ENCODE assay signal across 8 cellular contexts in the genomic region with DNA sequence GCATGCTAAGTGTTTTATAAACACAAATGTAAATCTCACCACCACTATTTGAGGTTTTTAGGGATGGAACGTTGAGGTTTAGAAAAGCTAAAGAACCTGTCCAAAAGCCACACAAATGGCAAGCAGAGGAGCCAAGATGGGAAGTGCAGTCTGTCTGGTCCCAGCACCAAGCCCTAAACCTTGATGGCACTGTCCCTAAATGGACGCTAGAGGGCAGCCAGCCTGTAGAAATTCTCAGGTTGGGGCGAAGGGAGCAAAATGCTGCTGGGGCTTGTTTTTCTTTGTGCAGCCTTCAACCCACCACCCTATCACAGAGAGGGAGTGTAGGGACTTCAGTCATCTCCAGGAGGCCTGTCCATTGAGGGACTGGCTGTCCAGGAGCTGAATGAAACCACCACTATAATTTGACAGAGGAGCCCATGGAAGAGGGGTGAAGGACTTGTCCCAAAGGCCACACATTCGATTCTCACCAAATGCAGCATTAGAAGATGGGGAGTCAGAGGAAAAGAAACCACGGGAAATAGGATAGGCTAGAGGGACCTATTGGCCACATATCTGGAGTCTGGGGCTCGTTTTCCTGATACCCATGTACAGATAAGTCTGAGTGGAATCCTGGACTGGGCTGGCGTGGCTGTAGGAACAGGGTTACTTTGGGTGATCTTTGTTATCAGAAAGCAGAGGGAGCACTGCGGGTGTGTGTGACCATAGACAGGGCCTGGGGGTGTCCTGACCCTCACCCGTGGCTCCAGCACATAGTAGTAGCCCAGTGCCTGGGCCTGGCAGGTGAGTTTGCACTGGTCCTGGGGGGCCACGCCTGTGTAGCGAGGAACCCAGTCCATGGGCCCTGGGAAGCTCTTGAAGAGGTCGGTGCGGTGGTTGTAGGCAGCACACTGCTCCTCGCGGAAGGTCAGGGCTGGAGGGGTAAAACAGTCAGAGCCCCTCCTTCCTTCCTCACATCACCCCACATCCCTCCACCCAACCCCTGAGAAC. TPM values are rescaled to one million over a fixed set of nuclear protein-coding genes. Genes with fewer than 3 reads are reported as not detected.
DNase-seq lines count a peak whose midpoint lies in the region; ATAC-seq and TF ChIP-seq lines count a peak whose summit lies in the region.

No MANE protein-coding gene starts in this region.

- no peaks in the 10 kb centered on the region for H3K27me3 Mint-ChIP-seq in CD4-positive, CD25-positive, alpha-beta regulatory T cell
- H3K27me3 Mint-ChIP-seq in activated T-helper 2 cell treated with anti-CD3 and anti-CD28 coated beads, Interferon-gamma antibody, Interleukin-2, Interleukin-4, amounts not matched to agents 10 μg/mL and 5 μg/mL and 100 μg/mL, durations not matched to agents 14 hours and 24 hours and 36 hours (ENCODE audit: low read depth): no peaks in the 10 kb centered on the region
- H3K27me3 Mint-ChIP-seq in osteocyte (ENCODE audit: unreplicated experiment): no peaks in the 10 kb centered on the region

- peak overlapping the region; percentile 86 for H2AFZ ChIP-seq in MM.1S (ENCODE audit: low read length)

- POLR2A ChIA-PET in RWPE1 (lab: Yijun Ruan, JAX; ENCODE audit: low non-redundant PET): no interaction called here

- no peak overlapping the region for H3K27ac ChIP-seq in CD4-positive, CD25-positive, alpha-beta regulatory T cell (ENCODE audit: insufficient read depth, low read length, poor library complexity, severe bottlenecking)
- H3K27ac ChIP-seq in MM.1S (ENCODE audit: low read length) (no peak overlapping the region), RWPE1 (peak overlapping the region; percentile 10; the same call in 1 of the 2 replicates), aorta (ENCODE audit: low read depth in 1 of 2, low read length in 2 of 2) (no peak overlapping the region)

- no peaks in the 10 kb centered on the region for H3K27me3 ChIP-seq in CD4-positive, CD25-positive, alpha-beta regulatory T cell (ENCODE audit: control insufficient read depth, insufficient read depth, low read length)
- H3K27me3 ChIP-seq in MM.1S (replicated peaks; ENCODE audit: insufficient read depth, low read length) (no peaks in the 10 kb centered on the region), aorta (ENCODE audit: control insufficient read depth in 1 of 2, insufficient read depth in 2 of 2, low read length in 1 of 2) (no peaks in the 10 kb centered on the region)

- no peaks in the 10 kb centered on the region for H3K9me3 Mint-ChIP-seq in CD4-positive, CD25-positive, alpha-beta regulatory T cell
- no peaks in the 10 kb centered on the region for H3K9me3 Mint-ChIP-seq in activated T-helper 2 cell treated with anti-CD3 and anti-CD28 coated beads, Interferon-gamma antibody, Interleukin-2, Interleukin-4, amounts not matched to agents 10 μg/mL and 5 μg/mL and 100 μg/mL, durations not matched to agents 14 hours and 24 hours and 36 hours
- no peaks in the 10 kb centered on the region for H3K9me3 Mint-ChIP-seq in osteocyte (ENCODE audit: unreplicated experiment)

- no peaks in the 10 kb centered on the region for H3K79me2 ChIP-seq in MM.1S (ENCODE audit: low read length)

- H3K9ac ChIP-seq in MM.1S (ENCODE audit: low read length): peak overlapping the region; percentile 4; the same call in 1 of the 2 replicates

- TF ChIP-seq CTCF in MM.1S (IDR thresholded peaks at IDR 0.05; ENCODE audit: low read length) (peak; percentile 99), RWPE1 (conservative IDR thresholded peaks at IDR 0.05; ENCODE audit: low read depth) (peak; percentile 93), fibroblast of villous mesenchyme (IDR thresholded peaks at IDR 0.05; ENCODE audit: insufficient read depth, low read depth, low read length) (peak; percentile 95), osteocyte (IDR thresholded peaks at IDR 0.05) (peak; percentile 88)

- peak overlapping the region in 2 of 4 donors; percentile 23 to 58 for H3K4me3 Mint-ChIP-seq in CD4-positive, CD25-positive, alpha-beta regulatory T cell
- H3K4me3 Mint-ChIP-seq in activated T-helper 2 cell treated with anti-CD3 and anti-CD28 coated beads, Interferon-gamma antibody, Interleukin-2, Interleukin-4, amounts not matched to agents 10 μg/mL and 5 μg/mL and 100 μg/mL, durations not matched to agents 14 hours and 24 hours and 36 hours (ENCODE audit: low read depth): no peak overlapping the region
- H3K4me3 Mint-ChIP-seq in osteocyte (ENCODE audit: unreplicated experiment): no peak overlapping the region

- 0 out of 2 replicates have a peak, but pooled peaks cover 4% of the 10 kb centered on the region for H3F3A ChIP-seq in MM.1S (ENCODE audit: insufficient read depth, low read length)

- H3K4me1 ChIP-seq in CD4-positive, CD25-positive, alpha-beta regulatory T cell (ENCODE audit: control insufficient read depth, insufficient read depth, low read length, poor library complexity, severe bottlenecking): peaks cover 37% of the 10 kb centered on the region
- H3K4me1 ChIP-seq in MM.1S (ENCODE audit: low read length): peaks cover 13% of the 10 kb centered on the region
- no peaks in the 10 kb centered on the region for H3K4me1 ChIP-seq in aorta (ENCODE audit: control insufficient read depth in 1 of 2, insufficient read depth in 2 of 2, low read length in 2 of 2)

- CTCF ChIA-PET in RWPE1 (lab: Yijun Ruan, JAX): interaction anchor here (0.6 to 1.8 kb wide), 10 partner anchors 10 to 208 kb away, joined by 3 to 4 read pairs (median 3); partner anchors contain the start of genes NDUFS2, PPOX and TOMM40L

- DNase-seq in CD4-positive, CD25-positive, alpha-beta regulatory T cell: peak; percentile 50 to 87 (median 75)
- DNase-seq in MM.1S: peak; percentile 89
- DNase-seq in RWPE1 (ENCODE audit: low spot score): peak; percentile 78
- DNase-seq in activated T-helper 2 cell treated with anti-CD3 and anti-CD28 coated beads, Interferon-gamma antibody, Interleukin-2, Interleukin-4, amounts not matched to agents 10 μg/mL and 5 μg/mL and 100 μg/mL, durations not matched to agents 14 hours and 24 hours and 36 hours (ENCODE audit: low spot score): peak; percentile 63
- DNase-seq in fibroblast of villous mesenchyme (ENCODE audit: low read depth): peak; percentile 76
- no peak for DNase-seq in osteocyte (ENCODE audit: extremely low spot score, unreplicated experiment)
- peak; percentile 30 to 75 for DNase-seq in aorta

- WGBS in aorta, 2 donors: 58 to 60% methylated on average over 15 of the region's 15 CpGs

- no peaks in the 10 kb centered on the region for H3K9me2 ChIP-seq in MM.1S (replicated peaks; ENCODE audit: insufficient read depth, low read length)

- H3K4me2 ChIP-seq in MM.1S (ENCODE audit: low read depth, low read length): peak overlapping the region; percentile 25; the same call in 1 of the 2 replicates

- no peaks in the 10 kb centered on the region for H3K9me3 ChIP-seq in CD4-positive, CD25-positive, alpha-beta regulatory T cell (ENCODE audit: control insufficient read depth in 2 of 2, low read length in 2 of 2)
- H3K9me3 ChIP-seq in MM.1S (replicated peaks; ENCODE audit: insufficient read depth, low read length) (no peaks in the 10 kb centered on the region), aorta (ENCODE audit: control insufficient read depth, low read length) (no peaks in the 10 kb centered on the region)

- intact Hi-C loops in activated T-helper 2 cell treated with anti-CD3 and anti-CD28 coated beads, Interferon-gamma antibody, Interleukin-2, Interleukin-4, amounts not matched to agents 10 μg/mL and 5 μg/mL and 100 μg/mL, durations not matched to agents 14 hours and 24 hours and 36 hours (cut with micrococcal nuclease): loop anchor here (5.0 kb wide), 1 partner anchor 190 kb away; no protein-coding TSS in a partner anchor
- intact Hi-C loops in aorta (cut with DNase I): loop anchor here in 1 of 2 donors (5.0 kb wide), 1 partner anchor 190 kb away; no protein-coding TSS in a partner anchor

- peak overlapping the region; percentile 69 to 98 (median 93) for H3K27ac Mint-ChIP-seq in CD4-positive, CD25-positive, alpha-beta regulatory T cell
- H3K27ac Mint-ChIP-seq in activated T-helper 2 cell treated with anti-CD3 and anti-CD28 coated beads, Interferon-gamma antibody, Interleukin-2, Interleukin-4, amounts not matched to agents 10 μg/mL and 5 μg/mL and 100 μg/mL, durations not matched to agents 14 hours and 24 hours and 36 hours: peak overlapping the region; percentile 74
- H3K27ac Mint-ChIP-seq in osteocyte (ENCODE audit: unreplicated experiment): no peak overlapping the region

- no peaks in the 10 kb centered on the region for H4K20me1 ChIP-seq in MM.1S (ENCODE audit: insufficient read depth, low read length)

- peak; percentile 88 to 91 for ATAC-seq in CD4-positive, CD25-positive, alpha-beta regulatory T cell (ENCODE audit: low read depth in 2 of 2)
- ATAC-seq in GM21381 (IDR thresholded peaks at IDR 0.05; ENCODE audit: unreplicated experiment) (peak; percentile 52), aorta (ENCODE audit: low FRiP score) (peak; percentile 81)

- H3K4me3 ChIP-seq in CD4-positive, CD25-positive, alpha-beta regulatory T cell (ENCODE audit: low read depth, low read length): peak overlapping the region; percentile 17
- H3K4me3 ChIP-seq in MM.1S (ENCODE audit: low read length) (no peak overlapping the region), fibroblast of villous mesenchyme (ENCODE audit: low read depth, low read length) (no peak overlapping the region), aorta (ENCODE audit: low read length in 2 of 2) (no peak overlapping the region)

- H3K4me1 Mint-ChIP-seq in CD4-positive, CD25-positive, alpha-beta regulatory T cell: peaks cover 7 to 45% (median 25%) of the 10 kb centered on the region in 4 donors
- peaks cover 17% of the 10 kb centered on the region for H3K4me1 Mint-ChIP-seq in activated T-helper 2 cell treated with anti-CD3 and anti-CD28 coated beads, Interferon-gamma antibody, Interleukin-2, Interleukin-4, amounts not matched to agents 10 μg/mL and 5 μg/mL and 100 μg/mL, durations not matched to agents 14 hours and 24 hours and 36 hours (ENCODE audit: low read depth)
- H3K4me1 Mint-ChIP-seq in osteocyte (ENCODE audit: unreplicated experiment): peaks cover 21% of the 10 kb centered on the region

- H3K36me3 ChIP-seq in CD4-positive, CD25-positive, alpha-beta regulatory T cell (ENCODE audit: control insufficient read depth, insufficient read depth, low read length): no peaks in the 10 kb centered on the region
- H3K36me3 ChIP-seq in MM.1S (replicated peaks; ENCODE audit: insufficient read depth, low read length): no peaks in the 10 kb centered on the region
- H3K36me3 ChIP-seq in aorta (ENCODE audit: control insufficient read depth in 1 of 2, insufficient read depth in 2 of 2, low read length in 1 of 2): no peaks in the 10 kb centered on the region

- H3K36me3 Mint-ChIP-seq in CD4-positive, CD25-positive, alpha-beta regulatory T cell: peaks cover 3% of the 10 kb centered on the region
- no peaks in the 10 kb centered on the region for H3K36me3 Mint-ChIP-seq in activated T-helper 2 cell treated with anti-CD3 and anti-CD28 coated beads, Interferon-gamma antibody, Interleukin-2, Interleukin-4, amounts not matched to agents 10 μg/mL and 5 μg/mL and 100 μg/mL, durations not matched to agents 14 hours and 24 hours and 36 hours (ENCODE audit: low read depth)
- peaks cover 2% of the 10 kb centered on the region for H3K36me3 Mint-ChIP-seq in osteocyte (ENCODE audit: unreplicated experiment)

RNA-seq across cellular contexts. Expression of gene ADAMTS4, which starts 6.1 kb away (rescaled TPM):
- 5.3 TPM for total RNA-seq in CD4-positive, CD25-positive, alpha-beta regulatory T cell
- 1 to 10 TPM in 1 of 4 donors, under 1 TPM in 2, not detected in 1; 0.36 to 1.4 (median 0.37) TPM for polyA plus RNA-seq in CD4-positive, CD25-positive, alpha-beta regulatory T cell
- total RNA-seq in activated T-helper 2 cell treated with anti-CD3 and anti-CD28 coated beads, Interferon-gamma antibody, Interleukin-2, Interleukin-4, amounts not matched to agents 10 μg/mL and 5 μg/mL and 100 μg/mL, durations not matched to agents 14 hours and 24 hours and 36 hours: 0.05 and 0.09 TPM in 2 replicates
- total RNA-seq in fibroblast of villous mesenchyme (6.8 and 8.2 TPM in 2 replicates), osteocyte (1.2 TPM in 2 replicates), aorta (100 to 1,000 TPM in 1 of 2 donors, 10 to 100 TPM in 1; 78.9 to 207 TPM)
- 1 to 10 TPM; 1.4 to 6.8 TPM for polyA plus RNA-seq in aorta

RNA-seq across cellular contexts. Expression of gene NDUFS2, which starts 9.4 kb away (rescaled TPM):
- total RNA-seq in CD4-positive, CD25-positive, alpha-beta regulatory T cell: 67.5 TPM
- polyA plus RNA-seq in CD4-positive, CD25-positive, alpha-beta regulatory T cell: 100 to 1,000 TPM; 107 to 128 (median 117) TPM
- total RNA-seq in activated T-helper 2 cell treated with anti-CD3 and anti-CD28 coated beads, Interferon-gamma antibody, Interleukin-2, Interleukin-4, amounts not matched to agents 10 μg/mL and 5 μg/mL and 100 μg/mL, durations not matched to agents 14 hours and 24 hours and 36 hours: 79.0 and 91.5 TPM in 2 replicates
- total RNA-seq in fibroblast of villous mesenchyme: 105 and 117 TPM in 2 replicates
- total RNA-seq in osteocyte: 82.0 and 82.5 TPM in 2 replicates
- 10 to 100 TPM; 55.3 to 63.4 TPM for total RNA-seq in aorta
- 10 to 100 TPM; 64.2 to 88.1 TPM for polyA plus RNA-seq in aorta

RNA-seq across cellular contexts. Expression of gene B4GALT3, which starts 15.5 kb away (rescaled TPM):
- 68.1 TPM for total RNA-seq in CD4-positive, CD25-positive, alpha-beta regulatory T cell
- polyA plus RNA-seq in CD4-positive, CD25-positive, alpha-beta regulatory T cell: 100 to 1,000 TPM in 1 of 4 donors, 10 to 100 TPM in 3; 75.6 to 104 (median 84.9) TPM
- 57.5 and 57.6 TPM in 2 replicates for total RNA-seq in activated T-helper 2 cell treated with anti-CD3 and anti-CD28 coated beads, Interferon-gamma antibody, Interleukin-2, Interleukin-4, amounts not matched to agents 10 μg/mL and 5 μg/mL and 100 μg/mL, durations not matched to agents 14 hours and 24 hours and 36 hours
- total RNA-seq in fibroblast of villous mesenchyme (17.1 and 22.5 TPM in 2 replicates), osteocyte (21.7 and 24.3 TPM in 2 replicates), aorta (10 to 100 TPM; 26.8 to 29.8 TPM)
- 10 to 100 TPM; 13.9 to 23.1 TPM for polyA plus RNA-seq in aorta

RNA-seq across cellular contexts. Expression of gene FCER1G, which starts 22.3 kb away (rescaled TPM):
- 2.9 TPM for total RNA-seq in CD4-positive, CD25-positive, alpha-beta regulatory T cell
- 100 to 1,000 TPM in 2 of 4 donors, 10 to 100 TPM in 2; 48.4 to 121 (median 101) TPM for polyA plus RNA-seq in CD4-positive, CD25-positive, alpha-beta regulatory T cell
- 0.60 and 0.71 TPM in 2 replicates for total RNA-seq in activated T-helper 2 cell treated with anti-CD3 and anti-CD28 coated beads, Interferon-gamma antibody, Interleukin-2, Interleukin-4, amounts not matched to agents 10 μg/mL and 5 μg/mL and 100 μg/mL, durations not matched to agents 14 hours and 24 hours and 36 hours
- total RNA-seq in fibroblast of villous mesenchyme: 0.43 TPM in 1 of 2 replicates, not detected in the other
- not detected in 2 replicates for total RNA-seq in osteocyte
- 10 to 100 TPM; 64.3 to 74.0 TPM for total RNA-seq in aorta
- 100 to 1,000 TPM in 1 of 2 donors, 10 to 100 TPM in 1; 35.7 to 154 TPM for polyA plus RNA-seq in aorta

RNA-seq across cellular contexts. Expression of gene PPOX, which starts 26.5 kb away (rescaled TPM):
- 45.3 TPM for total RNA-seq in CD4-positive, CD25-positive, alpha-beta regulatory T cell
- 10 to 100 TPM; 18.0 to 32.9 (median 22.3) TPM for polyA plus RNA-seq in CD4-positive, CD25-positive, alpha-beta regulatory T cell
- 35.6 and 36.5 TPM in 2 replicates for total RNA-seq in activated T-helper 2 cell treated with anti-CD3 and anti-CD28 coated beads, Interferon-gamma antibody, Interleukin-2, Interleukin-4, amounts not matched to agents 10 μg/mL and 5 μg/mL and 100 μg/mL, durations not matched to agents 14 hours and 24 hours and 36 hours
- total RNA-seq in fibroblast of villous mesenchyme (10.4 and 12.9 TPM in 2 replicates), osteocyte (37.1 and 37.9 TPM in 2 replicates), aorta (10 to 100 TPM; 16.3 to 30.9 TPM)
- polyA plus RNA-seq in aorta: 100 to 1,000 TPM in 1 of 2 donors, 10 to 100 TPM in 1; 17.0 to 126 TPM
